16 cellular contexts compared by ENCODE assay signal in genomic region chr2:217629347-217629746, GRCh38.
A peak's percentile ranks its signal among the peaks of the same experiment; 100 is the strongest.
DNase-seq lines count a peak whose midpoint lies in the region; ATAC-seq and TF ChIP-seq lines count a peak whose summit lies in the region.
"Had no signal": no experiment of that assay in that cellular context is flagged by ENCODE, and none has a peak within 500 bp of the region (broad histone marks: within the 10 kb centered on the region; RNA-seq: fewer than 3 reads in every experiment).

No MANE protein-coding gene starts in this region.

- H3K9me3 Mint-ChIP-seq in osteocyte (ENCODE audit: unreplicated experiment): peaks cover 2% of the 10 kb centered on the region
- H3K9me3 Mint-ChIP-seq: H9 had no signal

- peak overlapping the region; percentile 60; the same call in 1 of the 2 replicates for H3K18ac ChIP-seq in IMR-90 (ENCODE audit: low read depth, low read length)

- TF ChIP-seq RAD21 in IMR-90 (IDR thresholded peaks at IDR 0.05; ENCODE audit: low read length): no peak

- TF ChIP-seq POLR2A in IMR-90 (IDR thresholded peaks at IDR 0.05; ENCODE audit: low read depth, low read length): no peak
- TF ChIP-seq POLR2A in vagina (IDR thresholded peaks at IDR 0.05): no peak

- dilution Hi-C loops in IMR-90 (cut with HindIII; ENCODE audit: low sequenced_read_pairs, unreplicated experiment): no loop called here

- H3K4me1 ChIP-seq in IMR-90 (ENCODE audit: control insufficient read depth, insufficient read depth, low read length) (peaks cover 11% of the 10 kb centered on the region), vagina (peaks cover 19% of the 10 kb centered on the region), foreskin keratinocyte (no peaks in the 10 kb centered on the region)
- H3K4me1 ChIP-seq: BLaER1 had no signal

- H2BK15ac ChIP-seq in IMR-90 (ENCODE audit: low read depth, low read length): no peak overlapping the region

- no peak overlapping the region for H3K23ac ChIP-seq in IMR-90 (ENCODE audit: low read depth, low read length)

- H3K27ac ChIP-seq in IMR-90 (ENCODE audit: insufficient read depth, low read length) (no peak overlapping the region), vagina (peak overlapping the region; percentile 46), foreskin keratinocyte (no peak overlapping the region)
- H3K27ac ChIP-seq: BLaER1, HL-60 had no signal

- H2BK5ac ChIP-seq in IMR-90 (ENCODE audit: low read depth, low read length, poor library complexity, severe bottlenecking): no peak overlapping the region

- no peaks in the 10 kb centered on the region for H3K27me3 Mint-ChIP-seq in osteocyte (ENCODE audit: unreplicated experiment)

- H4K8ac ChIP-seq in IMR-90 (ENCODE audit: low read depth in 2 of 2, low read length in 2 of 2): no peak overlapping the region

- no peak overlapping the region for H3K4me2 ChIP-seq in IMR-90 (ENCODE audit: low read depth, low read length)
- H3K4me2 ChIP-seq: BLaER1 had no signal

- no peaks in the 10 kb centered on the region; the same call in 1 of the 2 replicates for H3K9me1 ChIP-seq in IMR-90 (ENCODE audit: insufficient read depth, low read length)

- intact Hi-C loops in IMR-90 (cut with micrococcal nuclease) (loop anchor here (10.0 kb wide), 1 partner anchor 935 kb away; the partner anchor contains the start of gene IGFBP5), vagina (cut with DNase I) (no loop called here)

- H4K5ac ChIP-seq in IMR-90 (ENCODE audit: low read depth, low read length): no peak overlapping the region; the same call in 1 of the 2 replicates

- no peak overlapping the region for H4K91ac ChIP-seq in IMR-90 (ENCODE audit: insufficient read depth, low read depth, low read length)

- H3K4ac ChIP-seq in IMR-90 (ENCODE audit: low read depth, low read length): no peak overlapping the region

- H3K4me3 ChIP-seq in IMR-90 (ENCODE audit: insufficient read depth, low read depth, low read length) (no peak overlapping the region), vagina (no peak overlapping the region)
- H3K4me3 ChIP-seq: BLaER1 had no signal

- H3K9me3 ChIP-seq in IMR-90 (ENCODE audit: control insufficient read depth, insufficient read depth, low read length) (no peaks in the 10 kb centered on the region), vagina (no peaks in the 10 kb centered on the region)
- H3K9me3 ChIP-seq: BLaER1 had no signal

- no peak overlapping the region for H3K56ac ChIP-seq in IMR-90 (ENCODE audit: extremely low read depth, insufficient read depth, low read length)

- no peak overlapping the region for H2AFZ ChIP-seq in IMR-90 (replicated peaks; ENCODE audit: low read length, poor library complexity)

- no peak overlapping the region for H3K4me3 Mint-ChIP-seq in osteocyte (ENCODE audit: unreplicated experiment)
- H3K4me3 Mint-ChIP-seq: CD14-positive monocyte; CD4-positive, alpha-beta memory T cell; H9 had no signal

- POLR2A ChIA-PET in IMR-90 (lab: Charles Lee; ENCODE audit: unreplicated experiment): no interaction called here

- ATAC-seq in IMR-90 (ENCODE audit: low read depth): no peak
- no peak for ATAC-seq in foreskin keratinocyte

- no peak overlapping the region for H2BK20ac ChIP-seq in IMR-90 (ENCODE audit: low read depth, low read length)

- CTCF ChIA-PET in IMR-90 (lab: Yijun Ruan, JAX): interaction anchor here (1.3 kb wide), 1 partner anchor 22 kb away, joined by 3 read pairs; no protein-coding TSS in a partner anchor

- in situ Hi-C loops in IMR-90 (cut with MboI; ENCODE audit: low sequenced_read_pairs): no loop called here

- peak overlapping the region; percentile 74 for H3K27ac Mint-ChIP-seq in osteocyte (ENCODE audit: unreplicated experiment)
- H3K27ac Mint-ChIP-seq: CD14-positive monocyte; CD4-positive, alpha-beta memory T cell; H9 had no signal

- H3K14ac ChIP-seq in IMR-90 (replicated peaks; ENCODE audit: low read depth, low read length): no peak overlapping the region

- BruUV-seq in IMR-90 (replicated peaks; lab: Mats Ljungman, UMichigan): no TSS peak

- H3K36me3 Mint-ChIP-seq in osteocyte (ENCODE audit: unreplicated experiment): no peaks in the 10 kb centered on the region
- H3K36me3 Mint-ChIP-seq: CD14-positive monocyte; CD4-positive, alpha-beta memory T cell had no signal

- H3K79me1 ChIP-seq in IMR-90 (ENCODE audit: low read depth in 1 of 2, low read length in 2 of 2): no peaks in the 10 kb centered on the region

- H2AK9ac ChIP-seq in IMR-90 (replicated peaks; ENCODE audit: low read depth, low read length, poor library complexity): no peak overlapping the region

- no peak overlapping the region for H2BK120ac ChIP-seq in IMR-90 (ENCODE audit: low read depth, low read length)

- H3K9ac ChIP-seq in IMR-90 (ENCODE audit: low read depth, low read length): no peak overlapping the region
- H3K9ac ChIP-seq: BLaER1 had no signal

- H3K36me3 ChIP-seq in IMR-90 (ENCODE audit: control insufficient read depth, insufficient read depth, low read length) (no peaks in the 10 kb centered on the region), vagina (no peaks in the 10 kb centered on the region)
- H3K36me3 ChIP-seq: BLaER1 had no signal

- TF ChIP-seq CTCF in IMR-90 (conservative IDR thresholded peaks at IDR 0.05; ENCODE audit: low read depth, low read length): no peak
- no peak for TF ChIP-seq CTCF in osteocyte (IDR thresholded peaks at IDR 0.05)
- TF ChIP-seq CTCF in vagina (IDR thresholded peaks at IDR 0.05): no peak
- no peak for TF ChIP-seq CTCF in foreskin keratinocyte (conservative IDR thresholded peaks at IDR 0.05)

- H3K27me3 ChIP-seq in IMR-90 (ENCODE audit: control insufficient read depth, insufficient read depth, low read length): peaks cover 8% of the 10 kb centered on the region; the same call in 1 of the 2 replicates
- no peaks in the 10 kb centered on the region for H3K27me3 ChIP-seq in vagina
- H3K27me3 ChIP-seq in foreskin keratinocyte: peaks cover 20% of the 10 kb centered on the region
- H3K27me3 ChIP-seq: BLaER1 had no signal

- H2AK5ac ChIP-seq in IMR-90 (ENCODE audit: low read depth, low read length): peak overlapping the region; percentile 28; the same call in 1 of the 2 replicates

- peaks cover 66% of the 10 kb centered on the region for H3K4me1 Mint-ChIP-seq in osteocyte (ENCODE audit: unreplicated experiment)
- H3K4me1 Mint-ChIP-seq: CD14-positive monocyte had no signal

- H4K20me1 ChIP-seq in IMR-90 (ENCODE audit: insufficient read depth, low read length): no peaks in the 10 kb centered on the region
- H4K20me1 ChIP-seq: BLaER1 had no signal

- DNase-seq in IMR-90: no peak
- peak; percentile 63 for DNase-seq in myocyte (ENCODE audit: low read depth)
- DNase-seq in osteocyte (ENCODE audit: extremely low spot score, unreplicated experiment): no peak
- no peak for DNase-seq in vagina (ENCODE audit: extremely low spot score in 2 of 2)
- no peak for DNase-seq in activated CD8-positive, alpha-beta memory T cell treated with anti-CD3 and anti-CD28 coated beads, Interleukin-2, amount 50 U/mL, for 4 hours
- DNase-seq in foreskin keratinocyte: no peak
- no peak for DNase-seq in NCI-H2196 treated with DMSO at 0.1 percent for 48 hours (lab: John Stamatoyannopoulos, UW; ENCODE audit: unreplicated experiment)
- DNase-seq: 8988T; CD4-positive, alpha-beta memory T cell; DMS153; DMS79; GDM1; H9 had no signal

TF ChIP-seq in IMR-90, 13 proteins besides CTCF, POLR2A, EP300 and RAD21:
- TF ChIP-seq CEBPB (IDR thresholded peaks at IDR 0.05; ENCODE audit: low read depth, low read length) (no peak), RCOR1 (IDR thresholded peaks at IDR 0.05; ENCODE audit: insufficient replicate concordance, low read length) (no peak), USF2 (IDR thresholded peaks at IDR 0.05; ENCODE audit: low read depth, low read length) (no peak)
